ENCODE assay signal across 9 cellular contexts in the genomic region with DNA sequence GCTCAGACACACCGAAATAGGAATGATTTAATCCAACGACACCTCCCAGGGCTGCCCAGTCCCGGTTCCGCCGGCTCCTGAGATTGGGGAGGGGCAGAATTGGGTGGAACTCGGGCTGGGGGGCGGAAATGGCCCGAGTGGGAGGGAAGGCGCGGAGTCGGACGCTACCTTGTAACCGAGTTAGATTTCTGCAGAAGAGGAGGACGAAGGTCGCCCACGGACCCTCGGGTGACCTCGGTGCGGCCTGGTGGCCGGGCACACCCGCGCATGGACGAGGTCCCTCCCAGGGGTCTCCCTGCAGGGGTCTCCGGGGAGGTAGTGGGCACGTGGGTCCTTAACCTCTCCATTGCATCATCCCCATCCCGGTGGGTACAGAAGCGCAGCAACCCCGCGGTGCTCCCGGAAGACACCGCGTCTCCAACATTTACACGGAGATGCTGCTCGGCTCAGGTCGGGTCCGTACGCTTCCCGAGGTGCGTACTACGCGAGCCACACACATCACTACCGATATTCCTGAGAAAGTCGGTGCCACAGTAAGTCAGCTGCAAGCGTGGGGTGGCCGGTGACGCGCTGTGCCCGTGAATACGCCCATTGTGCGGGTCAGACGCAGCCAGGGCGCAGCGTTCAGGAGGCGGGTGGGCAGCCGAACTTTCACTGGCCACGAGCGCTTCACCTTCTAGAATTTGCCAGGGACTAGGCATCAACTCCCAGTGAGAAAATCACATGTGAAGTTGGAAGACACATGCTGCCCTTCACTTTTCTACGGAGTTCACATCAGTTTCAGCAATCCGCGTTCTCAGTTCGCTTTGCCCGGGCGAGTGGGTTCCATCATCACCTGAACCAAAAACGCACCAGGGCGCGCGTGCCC. TPM values are rescaled to one million over a fixed set of nuclear protein-coding genes. Genes with fewer than 3 reads are reported as not detected.
A peak's percentile ranks its signal among the peaks of the same experiment; 100 is the strongest.
DNase-seq lines count a peak whose midpoint lies in the region; FAIRE-seq and TF ChIP-seq lines count a peak whose summit lies in the region.
"Had no signal": no experiment of that assay in that cellular context is flagged by ENCODE, and none has a peak within 500 bp of the region (broad histone marks: within the 10 kb centered on the region; RNA-seq: fewer than 3 reads in every experiment).

No MANE protein-coding gene starts in this region.

- H3K4me1 Mint-ChIP-seq in activated CD4-positive, alpha-beta memory T cell treated with anti-CD3 and anti-CD28 coated beads for 36 hours (ENCODE audit: low read depth) = peaks cover 33% of the 10 kb centered on the region

- no peaks in the 10 kb centered on the region for H3K36me3 ChIP-seq in KMS-11 (ENCODE audit: insufficient read depth)
- H3K36me3 ChIP-seq in mucosa of stomach (ENCODE audit: control insufficient read depth, insufficient read depth, low read length) = no peaks in the 10 kb centered on the region
- H3K36me3 ChIP-seq in tibial nerve = no peaks in the 10 kb centered on the region

- peak overlapping the region; percentile 72 for H3K27ac Mint-ChIP-seq in activated CD4-positive, alpha-beta memory T cell treated with anti-CD3 and anti-CD28 coated beads for 36 hours

- no peak for TF ChIP-seq CTCF in KMS-11 (conservative IDR thresholded peaks at IDR 0.05; ENCODE audit: low read depth, low read length)
- TF ChIP-seq CTCF in tibial nerve (IDR thresholded peaks at IDR 0.05) = no peak
- TF ChIP-seq CTCF in D721Med (IDR thresholded peaks at IDR 0.05; ENCODE audit: insufficient read depth, missing control alignments) = no peak

- H3K27me3 ChIP-seq in KMS-11 (ENCODE audit: insufficient read depth, low read depth) (no peaks in the 10 kb centered on the region), mucosa of stomach (ENCODE audit: control insufficient read depth, insufficient read depth, low read length) (no peaks in the 10 kb centered on the region), tibial nerve (no peaks in the 10 kb centered on the region)

- H3K4me3 Mint-ChIP-seq in activated CD4-positive, alpha-beta memory T cell treated with anti-CD3 and anti-CD28 coated beads for 36 hours = peak overlapping the region; percentile 84

- H3K79me2 ChIP-seq in KMS-11 (ENCODE audit: insufficient read depth, low read depth) = peaks cover 53% of the 10 kb centered on the region; the same call in 1 of the 2 replicates

- H4K20me1 ChIP-seq in KMS-11 (ENCODE audit: insufficient read depth) = peaks cover 6% of the 10 kb centered on the region; the same call in 1 of the 2 replicates

- TF ChIP-seq POLR2A in tibial nerve (IDR thresholded peaks at IDR 0.05) = peak in 1 of 2 donors; percentile 49

- H3K4me1 ChIP-seq in KMS-11 (ENCODE audit: low read depth, poor library complexity, severe bottlenecking) (peaks cover 12% of the 10 kb centered on the region), mucosa of stomach (ENCODE audit: control insufficient read depth, insufficient read depth, low read length) (no peaks in the 10 kb centered on the region), tibial nerve (peaks cover 0 to 56% (median 18%) of the 10 kb centered on the region in 4 donors)

- H3K27me3 Mint-ChIP-seq in activated CD4-positive, alpha-beta memory T cell treated with anti-CD3 and anti-CD28 coated beads for 36 hours = peaks cover 58% of the 10 kb centered on the region

- CTCF ChIA-PET in activated CD4-positive, alpha-beta memory T cell treated with anti-CD3 and anti-CD28 coated beads for 36 hours (lab: Charles Lee) = no interaction called here

- DNase-seq in NCI-H2107 treated with DMSO at 0.1 percent for 48 hours (lab: John Stamatoyannopoulos, UW; ENCODE audit: unreplicated experiment) (peak; percentile 72), NCI-H2107 (lab: John Stamatoyannopoulos, UW) (no peak), epithelial cell of prostate (ENCODE audit: low read depth, low spot score) (no peak), tibial nerve (ENCODE audit: low spot score in 2 of 2) (peak; percentile 31 to 37), D721Med (ENCODE audit: insufficient read length, low spot score) (no peak)
- DNase-seq in activated CD4-positive, alpha-beta memory T cell treated with anti-CD3 and anti-CD28 coated beads for 36 hours = peak; percentile 42

- no peaks in the 10 kb centered on the region for H3K9me3 ChIP-seq in mucosa of stomach (ENCODE audit: control insufficient read depth, low read length)
- no peaks in the 10 kb centered on the region for H3K9me3 ChIP-seq in tibial nerve

- peak overlapping the region; percentile 58 for H2AFZ ChIP-seq in KMS-11 (ENCODE audit: low read depth)

- intact Hi-C loops in activated CD4-positive, alpha-beta memory T cell treated with anti-CD3 and anti-CD28 coated beads for 36 hours (cut with micrococcal nuclease) = loop anchor here (2.0 to 10.0 kb wide), 9 partner anchors 39 to 1997 kb away; a partner anchor contains a TSS

- H3K27ac ChIP-seq in KMS-11 (peak overlapping the region; percentile 70), epithelial cell of prostate (peak overlapping the region; percentile 83), tibial nerve (peak overlapping the region; percentile 87 to 99 (median 98))

- H3K9me3 Mint-ChIP-seq in activated CD4-positive, alpha-beta memory T cell treated with anti-CD3 and anti-CD28 coated beads for 36 hours = no peaks in the 10 kb centered on the region

- FAIRE-seq in D721Med (lab: Jason Lieb, UNC) = no peak
- FAIRE-seq: colon had no signal

- H3K4me2 ChIP-seq in KMS-11 = peak overlapping the region; percentile 92

- POLR2A ChIA-PET in activated CD4-positive, alpha-beta memory T cell treated with anti-CD3 and anti-CD28 coated beads for 36 hours (lab: Charles Lee) = no interaction called here

- H3K4me3 ChIP-seq in KMS-11 (IDR thresholded peaks at IDR 0.05; ENCODE audit: insufficient read depth, low read depth, low read length) (peak overlapping the region; percentile 85), mucosa of stomach (ENCODE audit: low read length) (peak overlapping the region; percentile 60), tibial nerve (peak overlapping the region; percentile 58 to 80 (median 69))

- TF ChIP-seq EP300 in tibial nerve (IDR thresholded peaks at IDR 0.05) = peak; percentile 8 to 67

- H3K9ac ChIP-seq in KMS-11 (peak overlapping the region; percentile 55), mucosa of stomach (ENCODE audit: low read length) (peak overlapping the region; percentile 58)

- no peaks in the 10 kb centered on the region for H3K36me3 Mint-ChIP-seq in activated CD4-positive, alpha-beta memory T cell treated with anti-CD3 and anti-CD28 coated beads for 36 hours

- 0 to 1% methylated on average over 38 to 41 of the region's 67 CpGs for WGBS in tibial nerve, 2 donors

RNA-seq across cellular contexts. Expression of a gene that starts 3.0 kb away (rescaled TPM):
- 1 to 10 TPM; 2.7 to 4.8 TPM for total RNA-seq in activated CD4-positive, alpha-beta memory T cell treated with anti-CD3 and anti-CD28 coated beads for 36 hours
- 10 to 100 TPM; 31.4 to 63.0 (median 45.5) TPM for total RNA-seq in tibial nerve

Comparison
In these comparisons a context has a peak if more than half of its experiments do, and no peak if none do; other contexts are left out.
1. DNase-seq: peak in NCI-H2107 treated with DMSO at 0.1 percent for 48 hours (single experiment), activated CD4-positive, alpha-beta memory T cell treated with anti-CD3 and anti-CD28 coated beads for 36 hours (single experiment) and tibial nerve (2 of 2); none in NCI-H2107 (single experiment), epithelial cell of prostate (single experiment) and D721Med (single experiment).
2. RNA of a gene that starts 3.0 kb away (total RNA-seq): 31.4 to 63.0 TPM in tibial nerve; 2.7 to 4.8 TPM in activated CD4-positive, alpha-beta memory T cell treated with anti-CD3 and anti-CD28 coated beads for 36 hours; every median in the first group is over 4 times any median in the second.
3. Peak in every context shown above with its lines, with median percentiles within 50 percentile points of each other: H3K27ac ChIP-seq and H3K4me3 ChIP-seq.